In genomic region chr7:75993689-75994387, GRCh38 we compare ENCODE assay signal across 8 cellular contexts. TPM values are rescaled to one million over a fixed set of nuclear protein-coding genes. Genes with fewer than 3 reads are reported as not detected.
DNase-seq lines count a peak whose midpoint lies in the region; ATAC-seq and TF ChIP-seq lines count a peak whose summit lies in the region.

No MANE protein-coding gene starts in this region.

- no peaks in the 10 kb centered on the region for H3K36me3 ChIP-seq in OCI-LY3 (replicated peaks; ENCODE audit: low read depth, low read length)

- H3K27ac Mint-ChIP-seq in activated CD4-positive, alpha-beta T cell treated with anti-CD3 and anti-CD28 coated beads, Interleukin-2, amount 10 ng/mL, durations not matched to agents 7 days and 5 days, result no peak overlapping the region

- CTCF ChIA-PET in activated CD4-positive, alpha-beta T cell treated with anti-CD3 and anti-CD28 coated beads, Interleukin-2, amount 10 ng/mL, durations not matched to agents 7 days and 5 days (lab: Charles Lee), result interaction anchor here (1.1 to 1.5 kb wide), 2 partner anchors 10 to 22 kb away, joined by 4 to 5 read pairs; no protein-coding TSS in a partner anchor

- H3K4me1 Mint-ChIP-seq in activated CD4-positive, alpha-beta T cell treated with anti-CD3 and anti-CD28 coated beads, Interleukin-2, amount 10 ng/mL, durations not matched to agents 7 days and 5 days, result peaks cover 28% of the 10 kb centered on the region

- H3K9ac ChIP-seq in OCI-LY3 (ENCODE audit: low read length), result peak overlapping the region; percentile 64

- peak; percentile 3 for ATAC-seq in HG02678 (IDR thresholded peaks at IDR 0.05; ENCODE audit: unreplicated experiment)

- peaks cover 17% of the 10 kb centered on the region for H3K4me1 ChIP-seq in OCI-LY3 (ENCODE audit: low read length)

- peaks cover 25% of the 10 kb centered on the region for H3K36me3 Mint-ChIP-seq in activated CD4-positive, alpha-beta T cell treated with anti-CD3 and anti-CD28 coated beads, Interleukin-2, amount 10 ng/mL, durations not matched to agents 7 days and 5 days (ENCODE audit: low read depth)

- H3K9me3 Mint-ChIP-seq in activated CD4-positive, alpha-beta T cell treated with anti-CD3 and anti-CD28 coated beads, Interleukin-2, amount 10 ng/mL, durations not matched to agents 7 days and 5 days, result no peaks in the 10 kb centered on the region

- no peak overlapping the region for H3K27ac ChIP-seq in OCI-LY3 (ENCODE audit: low read length)

- in situ Hi-C loops in T47D (cut with HindIII; ENCODE audit: low pct_unique_long_range_greater_than_20kb, low sequenced_read_pairs), result no loop called here

- no peaks in the 10 kb centered on the region for H3K27me3 Mint-ChIP-seq in activated CD4-positive, alpha-beta T cell treated with anti-CD3 and anti-CD28 coated beads, Interleukin-2, amount 10 ng/mL, durations not matched to agents 7 days and 5 days

- no peaks in the 10 kb centered on the region for H3K9me3 ChIP-seq in OCI-LY3 (ENCODE audit: insufficient read depth, low read length)

- H3K4me2 ChIP-seq in OCI-LY3 (ENCODE audit: low read length), result peak overlapping the region; percentile 74

- POLR2A ChIA-PET in activated CD4-positive, alpha-beta T cell treated with anti-CD3 and anti-CD28 coated beads, Interleukin-2, amount 10 ng/mL, durations not matched to agents 7 days and 5 days (lab: Charles Lee), result no interaction called here

- DNase-seq in activated CD4-positive, alpha-beta T cell treated with anti-CD3 and anti-CD28 coated beads, Interleukin-2, amount 10 ng/mL, durations not matched to agents 7 days and 5 days, result peak; percentile 21
- DNase-seq in activated CD4-positive, alpha-beta T cell treated with anti-CD3 and anti-CD28 coated beads for 48 hours, result no peak
- peak; percentile 55 to 79 for DNase-seq in T47D (ENCODE audit: low read depth in 1 of 2, low spot score in 1 of 2)
- DNase-seq in retinal pigment epithelial cell (ENCODE audit: low read depth), result no peak
- no peak for DNase-seq in UCSD-AML1 (lab: John Stamatoyannopoulos, UW; ENCODE audit: unreplicated experiment)

- peak overlapping the region; percentile 62 for H3K4me3 Mint-ChIP-seq in activated CD4-positive, alpha-beta T cell treated with anti-CD3 and anti-CD28 coated beads, Interleukin-2, amount 10 ng/mL, durations not matched to agents 7 days and 5 days

- TF ChIP-seq CTCF in OCI-LY3 (IDR thresholded peaks at IDR 0.05; ENCODE audit: low read depth, low read length) (no peak), retinal pigment epithelial cell (conservative IDR thresholded peaks at IDR 0.05; ENCODE audit: low read depth, low read length) (no peak)

- no peaks in the 10 kb centered on the region for H3K79me2 ChIP-seq in OCI-LY3 (ENCODE audit: low read length)

- H3K27me3 ChIP-seq in OCI-LY3 (ENCODE audit: low read depth, low read length), result no peaks in the 10 kb centered on the region

- H4K20me1 ChIP-seq in OCI-LY3 (ENCODE audit: insufficient read depth, low read length), result no peaks in the 10 kb centered on the region

- H2AFZ ChIP-seq in OCI-LY3 (ENCODE audit: low read depth, low read length), result no peak overlapping the region

- H3K4me3 ChIP-seq in OCI-LY3 (ENCODE audit: low read length) (peak overlapping the region; percentile 96), iPS-11a (ENCODE audit: low read depth, low read length) (peak overlapping the region; percentile 66), retinal pigment epithelial cell (ENCODE audit: low read length) (peak overlapping the region; percentile 74)

RNA-seq across cellular contexts. Expression of gene TMEM120A, which starts 0.6 kb away (rescaled TPM):
- 10 to 100 TPM; 17.3 to 19.9 TPM for total RNA-seq in activated CD4-positive, alpha-beta T cell treated with anti-CD3 and anti-CD28 coated beads, Interleukin-2, amount 10 ng/mL, durations not matched to agents 7 days and 5 days

RNA-seq across cellular contexts. Expression of gene STYXL1, which starts 54.0 kb away (rescaled TPM):
- 10 to 100 TPM; 39.1 to 40.3 TPM for total RNA-seq in activated CD4-positive, alpha-beta T cell treated with anti-CD3 and anti-CD28 coated beads, Interleukin-2, amount 10 ng/mL, durations not matched to agents 7 days and 5 days

RNA-seq across cellular contexts. Expression of gene MDH2, which starts 54.1 kb away (rescaled TPM):
- 100 to 1,000 TPM; 136 to 149 TPM for total RNA-seq in activated CD4-positive, alpha-beta T cell treated with anti-CD3 and anti-CD28 coated beads, Interleukin-2, amount 10 ng/mL, durations not matched to agents 7 days and 5 days

Comparison
In these comparisons a context has a peak if more than half of its experiments do, and no peak if none do; other contexts are left out.
1. DNase-seq: peak in activated CD4-positive, alpha-beta T cell treated with anti-CD3 and anti-CD28 coated beads, Interleukin-2, amount 10 ng/mL, durations not matched to agents 7 days and 5 days (single experiment) and T47D (2 of 2); none in activated CD4-positive, alpha-beta T cell treated with anti-CD3 and anti-CD28 coated beads for 48 hours (single experiment), retinal pigment epithelial cell (single experiment) and UCSD-AML1 (single experiment).
2. Peak in every context shown above with its lines, with median percentiles within 50 percentile points of each other: H3K4me3 ChIP-seq.